ENCODE assay signal across 11 cellular contexts in the genomic region with DNA sequence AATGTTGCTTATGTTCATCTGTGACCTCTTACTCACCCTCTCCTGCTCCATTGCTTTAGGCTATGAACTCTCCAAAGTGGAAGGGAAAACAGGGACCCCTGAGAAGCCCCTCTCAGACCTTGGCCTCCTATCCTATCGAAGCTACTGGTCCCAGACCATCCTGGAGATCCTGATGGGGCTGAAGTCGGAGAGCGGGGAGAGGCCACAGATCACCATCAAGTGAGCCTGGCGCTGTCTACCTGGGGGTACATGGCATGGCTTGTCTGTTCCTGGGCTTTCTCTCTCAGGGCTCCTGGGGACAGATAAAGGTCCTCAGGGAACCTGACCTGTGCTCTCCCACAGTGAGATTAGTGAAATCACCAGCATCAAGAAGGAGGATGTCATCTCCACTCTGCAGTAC. TPM values are rescaled to one million over a fixed set of nuclear protein-coding genes. Genes with fewer than 3 reads are reported as not detected.
A peak's percentile ranks its signal among the peaks of the same experiment; 100 is the strongest.
DNase-seq lines count a peak whose midpoint lies in the region; ATAC-seq and TF ChIP-seq lines count a peak whose summit lies in the region.
"Had no signal": no experiment of that assay in that cellular context is flagged by ENCODE, and none has a peak within 500 bp of the region (broad histone marks: within the 10 kb centered on the region; RNA-seq: fewer than 3 reads in every experiment).

No MANE protein-coding gene starts in this region.

- no peaks in the 10 kb centered on the region for H3K27me3 Mint-ChIP-seq in activated CD8-positive, alpha-beta memory T cell treated with anti-CD3 and anti-CD28 coated beads, Interleukin-2, amount 10 ng/mL, durations not matched to agents 7 days and 5 days

- H3K27ac ChIP-seq in Panc1 (ENCODE audit: low read length) = peak overlapping the region; percentile 83; the same call in 1 of the 2 replicates
- no peak overlapping the region for H3K27ac ChIP-seq in duodenal mucosa (ENCODE audit: low read depth, low read length)
- H3K27ac ChIP-seq: suprapubic skin had no signal

- no peaks in the 10 kb centered on the region for H3K9me3 ChIP-seq in Panc1 (ENCODE audit: control insufficient read depth, insufficient read depth, low read depth, low read length)
- H3K9me3 ChIP-seq in duodenal mucosa (ENCODE audit: control insufficient read depth in 1 of 2, low read length in 2 of 2) = no peaks in the 10 kb centered on the region
- H3K9me3 ChIP-seq in skeletal muscle satellite cell (replicated peaks; ENCODE audit: low read length) = no peaks in the 10 kb centered on the region
- H3K9me3 ChIP-seq: MG63, suprapubic skin had no signal

- CTCF ChIA-PET in activated CD8-positive, alpha-beta memory T cell treated with anti-CD3 and anti-CD28 coated beads, Interleukin-2, amount 10 ng/mL, durations not matched to agents 7 days and 5 days (lab: Charles Lee) = interaction anchor here (1.9 to 2.3 kb wide), 2 partner anchors 270 to 334 kb away, joined by 5 to 6 read pairs; partner anchors contain the start of gene SF3B2
- CTCF ChIA-PET in Panc1 (lab: Charles Lee) = no interaction called here

- in situ Hi-C loops in Panc1 (cut with HindIII; ENCODE audit: low pct_unique_long_range_greater_than_20kb, low sequenced_read_pairs) = no loop called here

- H3K27me3 ChIP-seq in Panc1 (ENCODE audit: control insufficient read depth, insufficient read depth, low read length) (no peaks in the 10 kb centered on the region), duodenal mucosa (ENCODE audit: control insufficient read depth in 1 of 2, insufficient read depth in 2 of 2, low read length in 2 of 2) (no peaks in the 10 kb centered on the region), skeletal muscle satellite cell (ENCODE audit: control insufficient read depth, insufficient read depth, low read length) (no peaks in the 10 kb centered on the region)
- H3K27me3 ChIP-seq: MG63, suprapubic skin had no signal

- H3K4me1 ChIP-seq in Panc1 (ENCODE audit: control insufficient read depth, insufficient read depth, low read length) = peaks cover 14% of the 10 kb centered on the region
- peaks cover 14 to 21% of the 10 kb centered on the region in 2 donors for H3K4me1 ChIP-seq in duodenal mucosa (ENCODE audit: control insufficient read depth in 1 of 2, insufficient read depth in 2 of 2, low read length in 2 of 2)
- H3K4me1 ChIP-seq in skeletal muscle satellite cell (ENCODE audit: control insufficient read depth, insufficient read depth, low read length) = peaks cover 19% of the 10 kb centered on the region

- H3K36me3 ChIP-seq in Panc1 (ENCODE audit: control insufficient read depth, insufficient read depth, low read length) = peaks cover 20% of the 10 kb centered on the region; the same call in 1 of the 2 replicates
- peaks cover 48 to 56% of the 10 kb centered on the region in 2 donors for H3K36me3 ChIP-seq in duodenal mucosa (ENCODE audit: control insufficient read depth in 1 of 2, insufficient read depth in 2 of 2, low read length in 2 of 2)
- H3K36me3 ChIP-seq in skeletal muscle satellite cell (ENCODE audit: insufficient read depth, low read length) = peaks cover 50% of the 10 kb centered on the region

- H3K9ac ChIP-seq in duodenal mucosa (ENCODE audit: low read depth in 1 of 2, low read length in 2 of 2) (peak overlapping the region in 1 of 2 donors; percentile 83), skeletal muscle satellite cell (ENCODE audit: low read depth, low read length) (peak overlapping the region; percentile 84)

- H3K4me1 Mint-ChIP-seq in activated CD8-positive, alpha-beta memory T cell treated with anti-CD3 and anti-CD28 coated beads, Interleukin-2, amount 10 ng/mL, durations not matched to agents 7 days and 5 days = peaks cover 42% of the 10 kb centered on the region

- no TSS peak for BruUV-seq in Panc1 (replicated peaks; lab: Mats Ljungman, UMichigan)

- H3K4me3 ChIP-seq in Panc1 (ENCODE audit: low read depth in 2 of 2, low read length in 2 of 2) = peak overlapping the region in 1 of 2 experiments; percentile 72; a peak in 3 of 4 replicates
- H3K4me3 ChIP-seq in duodenal mucosa (ENCODE audit: low read depth in 1 of 2, low read length in 2 of 2) = peak overlapping the region; percentile 90 to 91
- peak overlapping the region; percentile 78 for H3K4me3 ChIP-seq in skeletal muscle satellite cell (ENCODE audit: low read length)

- no peak for DNase-seq in activated CD8-positive, alpha-beta memory T cell treated with anti-CD3 and anti-CD28 coated beads, Interleukin-2, amount 10 ng/mL, durations not matched to agents 7 days and 5 days
- DNase-seq in activated CD8-positive, alpha-beta memory T cell treated with anti-CD3 and anti-CD28 coated beads, Interleukin-2, amount 50 U/mL, for 48 hours = no peak
- no peak for DNase-seq in Panc1 (ENCODE audit: low read depth, low spot score)
- DNase-seq in amygdala (lab: John Stamatoyannopoulos, UW) = no peak
- DNase-seq: activated gamma-delta T cell treated with Interleukin-2 at 50 U/mL for 16 hours had no signal

- no peak for ATAC-seq in activated CD8-positive, alpha-beta memory T cell treated with anti-CD3 and anti-CD28 coated beads, Interleukin-2, amount 10 ng/mL, durations not matched to agents 7 days and 5 days
- ATAC-seq in Panc1 = no peak
- ATAC-seq in GM19395 (IDR thresholded peaks at IDR 0.05; ENCODE audit: unreplicated experiment) = no peak
- no peak for ATAC-seq in HG03139 (IDR thresholded peaks at IDR 0.05; ENCODE audit: unreplicated experiment)

- peaks cover 45% of the 10 kb centered on the region for H3K36me3 Mint-ChIP-seq in activated CD8-positive, alpha-beta memory T cell treated with anti-CD3 and anti-CD28 coated beads, Interleukin-2, amount 10 ng/mL, durations not matched to agents 7 days and 5 days

- POLR2A ChIA-PET in Panc1 (lab: Charles Lee) = no interaction called here

- H3K4me3 Mint-ChIP-seq in activated CD8-positive, alpha-beta memory T cell treated with anti-CD3 and anti-CD28 coated beads, Interleukin-2, amount 10 ng/mL, durations not matched to agents 7 days and 5 days = peak overlapping the region; percentile 98

- no peak for TF ChIP-seq CTCF in Panc1 (IDR thresholded peaks at IDR 0.05)

- peak overlapping the region; percentile 91 for H3K4me2 ChIP-seq in skeletal muscle satellite cell (ENCODE audit: low read length)

- H3K9me3 Mint-ChIP-seq in activated CD8-positive, alpha-beta memory T cell treated with anti-CD3 and anti-CD28 coated beads, Interleukin-2, amount 10 ng/mL, durations not matched to agents 7 days and 5 days (ENCODE audit: low read depth) = no peaks in the 10 kb centered on the region

- intact Hi-C loops in Panc1 (cut with micrococcal nuclease; ENCODE audit: unreplicated experiment) = no loop called here

- no peak overlapping the region for H3K27ac Mint-ChIP-seq in activated CD8-positive, alpha-beta memory T cell treated with anti-CD3 and anti-CD28 coated beads, Interleukin-2, amount 10 ng/mL, durations not matched to agents 7 days and 5 days

RNA-seq across cellular contexts. Expression of gene RNASEH2C, which starts 2.1 kb away (rescaled TPM):
- total RNA-seq in activated CD8-positive, alpha-beta memory T cell treated with anti-CD3 and anti-CD28 coated beads, Interleukin-2, amount 10 ng/mL, durations not matched to agents 7 days and 5 days = 100 to 1,000 TPM in 1 of 2 experiments, 10 to 100 TPM in 1; 90.5 to 109 TPM
- 107 TPM for total RNA-seq in Panc1 (2021; ENCODE audit: unreplicated experiment)
- 133 TPM for polyA plus RNA-seq in Panc1 (2012; ENCODE audit: insufficient read length)
- 53.7 and 64.7 TPM in 2 replicates for total RNA-seq in skeletal muscle satellite cell (2012; rRNA removed)

RNA-seq across cellular contexts. Expression of gene KAT5, which starts 6.5 kb away (rescaled TPM):
- 10 to 100 TPM; 62.0 to 69.8 TPM for total RNA-seq in activated CD8-positive, alpha-beta memory T cell treated with anti-CD3 and anti-CD28 coated beads, Interleukin-2, amount 10 ng/mL, durations not matched to agents 7 days and 5 days
- 84.2 TPM for total RNA-seq in Panc1 (2021; ENCODE audit: unreplicated experiment)
- polyA plus RNA-seq in Panc1 (2012; ENCODE audit: insufficient read length) = 74.1 TPM
- 23.8 and 27.1 TPM in 2 replicates for total RNA-seq in skeletal muscle satellite cell (2012; rRNA removed)

RNA-seq across cellular contexts. Expression of gene RELA, which starts 55.8 kb away (rescaled TPM):
- 10 to 100 TPM; 81.3 to 82.0 TPM for total RNA-seq in activated CD8-positive, alpha-beta memory T cell treated with anti-CD3 and anti-CD28 coated beads, Interleukin-2, amount 10 ng/mL, durations not matched to agents 7 days and 5 days
- 141 TPM for total RNA-seq in Panc1 (2021; ENCODE audit: unreplicated experiment)
- 178 TPM for polyA plus RNA-seq in Panc1 (2012; ENCODE audit: insufficient read length)
- 18.0 and 25.6 TPM in 2 replicates for total RNA-seq in skeletal muscle satellite cell (2012; rRNA removed)
